In the genomic region with DNA sequence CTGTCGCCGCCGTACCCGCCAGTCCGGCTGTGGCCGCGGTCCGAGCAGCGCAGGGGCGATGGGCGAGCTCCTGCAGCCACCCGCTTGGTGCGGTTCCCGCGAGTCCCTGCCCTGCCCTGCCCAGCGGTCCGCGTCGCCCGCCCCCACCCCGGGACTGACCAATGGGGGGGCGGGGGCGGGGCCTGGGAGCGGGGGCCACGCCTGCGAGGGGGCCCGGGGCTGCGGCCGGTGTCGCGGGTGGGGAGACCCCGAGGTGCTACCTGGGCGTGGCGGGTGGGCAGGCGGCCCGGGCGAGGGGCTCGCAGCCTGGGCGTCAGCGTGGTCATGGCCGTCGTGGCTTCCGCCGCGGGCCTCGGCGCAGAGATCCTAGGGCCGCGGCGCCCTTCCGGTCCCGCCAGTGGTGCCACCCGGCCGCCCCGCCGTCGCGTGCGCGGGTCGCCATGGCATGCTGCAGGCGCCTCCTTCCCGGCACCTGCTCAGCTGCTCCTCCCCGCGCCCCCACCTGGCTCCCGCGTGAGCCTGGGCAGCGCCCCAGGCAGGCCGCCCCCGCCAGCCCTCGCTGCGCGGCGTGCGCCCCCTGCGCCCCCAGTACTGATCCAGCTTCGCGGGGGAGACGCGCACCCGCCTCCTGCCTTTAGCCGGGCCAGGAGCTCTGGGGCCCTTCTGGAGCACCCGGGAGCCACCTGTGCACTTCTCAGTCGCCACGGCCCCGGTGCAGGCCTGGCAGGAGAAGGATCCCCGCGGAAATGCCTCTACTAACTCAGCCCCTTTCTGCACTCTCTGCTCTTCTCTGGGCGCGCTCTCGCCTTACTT, we compare ENCODE assay signal across 1 cellular context.
TF ChIP-seq lines count a peak whose summit lies in the region.

A gene with protein sequence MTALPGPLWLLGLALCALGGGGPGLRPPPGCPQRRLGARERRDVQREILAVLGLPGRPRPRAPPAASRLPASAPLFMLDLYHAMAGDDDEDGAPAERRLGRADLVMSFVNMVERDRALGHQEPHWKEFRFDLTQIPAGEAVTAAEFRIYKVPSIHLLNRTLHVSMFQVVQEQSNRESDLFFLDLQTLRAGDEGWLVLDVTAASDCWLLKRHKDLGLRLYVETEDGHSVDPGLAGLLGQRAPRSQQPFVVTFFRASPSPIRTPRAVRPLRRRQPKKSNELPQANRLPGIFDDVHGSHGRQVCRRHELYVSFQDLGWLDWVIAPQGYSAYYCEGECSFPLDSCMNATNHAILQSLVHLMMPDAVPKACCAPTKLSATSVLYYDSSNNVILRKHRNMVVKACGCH (minus strand): TSS at position 108 of the 813 bp plus-strand sequence. CDS start 380 bp downstream, outside the sequence.

TF ChIP-seq in K562, 482 proteins besides CTCF, POLR2A, EP300 and RAD21 (continued from another document):
- TF ChIP-seq, protein P1, sequence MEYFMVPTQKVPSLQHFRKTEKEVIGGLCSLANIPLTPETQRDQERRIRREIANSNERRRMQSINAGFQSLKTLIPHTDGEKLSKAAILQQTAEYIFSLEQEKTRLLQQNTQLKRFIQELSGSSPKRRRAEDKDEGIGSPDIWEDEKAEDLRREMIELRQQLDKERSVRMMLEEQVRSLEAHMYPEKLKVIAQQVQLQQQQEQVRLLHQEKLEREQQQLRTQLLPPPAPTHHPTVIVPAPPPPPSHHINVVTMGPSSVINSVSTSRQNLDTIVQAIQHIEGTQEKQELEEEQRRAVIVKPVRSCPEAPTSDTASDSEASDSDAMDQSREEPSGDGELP (CRISPR knock-in tag; IDR thresholded peaks at IDR 0.05; ENCODE audit: borderline replicate concordance): peak; percentile 54; the same call in 1 of the 2 replicates
- TF ChIP-seq, protein P2, sequence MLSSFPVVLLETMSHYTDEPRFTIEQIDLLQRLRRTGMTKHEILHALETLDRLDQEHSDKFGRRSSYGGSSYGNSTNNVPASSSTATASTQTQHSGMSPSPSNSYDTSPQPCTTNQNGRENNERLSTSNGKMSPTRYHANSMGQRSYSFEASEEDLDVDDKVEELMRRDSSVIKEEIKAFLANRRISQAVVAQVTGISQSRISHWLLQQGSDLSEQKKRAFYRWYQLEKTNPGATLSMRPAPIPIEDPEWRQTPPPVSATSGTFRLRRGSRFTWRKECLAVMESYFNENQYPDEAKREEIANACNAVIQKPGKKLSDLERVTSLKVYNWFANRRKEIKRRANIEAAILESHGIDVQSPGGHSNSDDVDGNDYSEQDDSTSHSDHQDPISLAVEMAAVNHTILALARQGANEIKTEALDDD (IDR thresholded peaks at IDR 0.05): no peak
- TF ChIP-seq ZNF436 (CRISPR knock-in tag; IDR thresholded peaks at IDR 0.05) (no peak), ZNF431 (CRISPR knock-in tag; IDR thresholded peaks at IDR 0.05) (peak; percentile 84; the same call in 1 of the 2 replicates), BRCA1 (IDR thresholded peaks at IDR 0.05) (no peak), BRCA1 (CRISPR knock-in tag; IDR thresholded peaks at IDR 0.05) (peak; percentile 33; the same call in 1 of the 2 replicates), YY1 (IDR thresholded peaks at IDR 0.05; ENCODE audit: borderline replicate concordance in 1 of 3, control insufficient read depth in 1 of 3, extremely low read depth in 1 of 3, insufficient read depth in 3 of 3, insufficient read length in 1 of 3, insufficient replicate concordance in 2 of 3, low read depth in 1 of 3, low read length in 2 of 3) (peak; percentile 25 to 78 (median 70)), ATF7 (IDR thresholded peaks at IDR 0.05) (no peak), CEBPB (tag; IDR thresholded peaks at IDR 0.05) (no peak), RBBP5 (IDR thresholded peaks at IDR 0.05; ENCODE audit: borderline replicate concordance, insufficient read depth, low read length, poor library complexity, severe bottlenecking) (peak; percentile 90), CHD4 (IDR thresholded peaks at IDR 0.05; ENCODE audit: insufficient read depth, insufficient replicate concordance, low read depth, low read length, poor library complexity, severe bottlenecking) (peak; percentile 48)
